In genomic region chr6:118872726-118873125, GRCh38 we compare ENCODE assay signal across 1 cellular context.
TF ChIP-seq lines count a peak whose summit lies in the region.

No MANE protein-coding gene starts in this region.

TF ChIP-seq in GM23338, 12 proteins besides CTCF, POLR2A, EP300 and RAD21 (continued from another document):
- TF ChIP-seq ZNF462 (CRISPR knock-in tag; IDR thresholded peaks at IDR 0.05) = no peak
- no peak for TF ChIP-seq JUNB (IDR thresholded peaks at IDR 0.05; ENCODE audit: unreplicated experiment)
- TF ChIP-seq EZH2 (IDR thresholded peaks at IDR 0.05; ENCODE audit: low read depth, unreplicated experiment) = no peak
